In the genomic region with DNA sequence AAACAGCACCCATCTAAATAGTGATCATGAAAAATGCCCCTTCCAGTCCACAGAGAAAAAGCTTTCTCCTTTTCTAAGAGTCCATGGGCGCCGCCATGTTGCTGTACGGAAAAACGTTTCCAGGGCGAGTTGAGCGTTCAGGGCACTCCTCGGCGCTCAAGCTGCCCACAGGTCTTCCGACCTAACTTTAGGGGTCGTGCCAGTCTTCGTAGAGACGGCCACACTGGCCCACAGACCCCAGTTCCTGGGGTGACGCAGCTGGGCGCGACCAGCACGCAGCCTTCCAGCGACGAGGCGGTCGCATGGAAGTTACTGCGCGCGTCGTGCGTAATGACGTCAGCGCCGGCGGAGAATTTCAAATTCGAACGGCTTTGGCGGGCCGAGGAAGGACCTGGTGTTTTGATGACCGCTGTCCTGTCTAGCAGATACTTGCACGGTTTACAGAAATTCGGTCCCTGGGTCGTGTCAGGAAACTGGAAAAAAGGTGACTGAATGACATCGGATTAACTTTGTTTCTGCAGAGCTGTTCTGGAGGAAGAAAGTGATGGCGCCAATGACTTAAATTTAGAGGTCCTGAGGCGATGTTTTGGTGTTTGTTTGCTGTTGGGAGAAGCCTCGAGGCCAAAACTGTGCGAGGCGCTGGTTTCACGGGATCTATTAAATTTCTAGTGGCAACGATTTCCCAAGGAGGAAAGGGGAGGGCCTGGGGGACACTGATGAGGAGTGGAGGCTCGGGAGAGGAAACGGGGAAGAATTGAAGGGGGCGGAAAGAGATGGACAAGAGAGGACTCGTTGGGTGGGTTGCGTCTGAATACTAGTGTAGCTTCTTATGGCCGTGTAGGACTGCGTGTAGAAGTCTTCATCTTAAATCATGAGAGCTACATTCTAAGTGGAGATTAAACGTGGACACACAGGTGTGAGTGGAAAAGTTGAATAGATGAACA, we compare ENCODE assay signal across 8 cellular contexts. TPM values are rescaled to one million over a fixed set of nuclear protein-coding genes. Genes with fewer than 3 reads are reported as not detected.
DNase-seq lines count a peak whose midpoint lies in the region; ATAC-seq and TF ChIP-seq lines count a peak whose summit lies in the region.

A gene with protein sequence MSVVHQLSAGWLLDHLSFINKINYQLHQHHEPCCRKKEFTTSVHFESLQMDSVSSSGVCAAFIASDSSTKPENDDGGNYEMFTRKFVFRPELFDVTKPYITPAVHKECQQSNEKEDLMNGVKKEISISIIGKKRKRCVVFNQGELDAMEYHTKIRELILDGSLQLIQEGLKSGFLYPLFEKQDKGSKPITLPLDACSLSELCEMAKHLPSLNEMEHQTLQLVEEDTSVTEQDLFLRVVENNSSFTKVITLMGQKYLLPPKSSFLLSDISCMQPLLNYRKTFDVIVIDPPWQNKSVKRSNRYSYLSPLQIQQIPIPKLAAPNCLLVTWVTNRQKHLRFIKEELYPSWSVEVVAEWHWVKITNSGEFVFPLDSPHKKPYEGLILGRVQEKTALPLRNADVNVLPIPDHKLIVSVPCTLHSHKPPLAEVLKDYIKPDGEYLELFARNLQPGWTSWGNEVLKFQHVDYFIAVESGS (minus strand): TSS at position 306 of the 944 bp plus-strand sequence. CDS start 4,289 bp downstream, outside the sequence.
A gene (plus strand): TSS at position 358 of the 944 bp plus-strand sequence. CDS start 1,429 bp downstream, outside the sequence.

- no peaks in the 10 kb centered on the region for H3K9me3 Mint-ChIP-seq in CD4-positive, CD25-positive, alpha-beta regulatory T cell
- H3K9me3 Mint-ChIP-seq in activated CD8-positive, alpha-beta T cell treated with anti-CD3 and anti-CD28 coated beads for 36 hours = no peaks in the 10 kb centered on the region

- H3K36me3 ChIP-seq in CD4-positive, CD25-positive, alpha-beta regulatory T cell (ENCODE audit: control insufficient read depth, insufficient read depth, low read length) = no peaks in the 10 kb centered on the region
- peaks cover 10% of the 10 kb centered on the region for H3K36me3 ChIP-seq in lower lobe of right lung

- H3K4me3 ChIP-seq in CD4-positive, CD25-positive, alpha-beta regulatory T cell (ENCODE audit: low read depth, low read length) = peak within 1 kb of the TSS; percentile 98
- H3K4me3 ChIP-seq in lower lobe of right lung = peak within 1 kb of the TSS; percentile 68

- H3K27me3 ChIP-seq in CD4-positive, CD25-positive, alpha-beta regulatory T cell (ENCODE audit: control insufficient read depth, insufficient read depth, low read length) = no peaks in the 10 kb centered on the region
- no peaks in the 10 kb centered on the region for H3K27me3 ChIP-seq in lower lobe of right lung (ENCODE audit: low read depth)

- peak; percentile 75 to 78 for ATAC-seq in CD4-positive, CD25-positive, alpha-beta regulatory T cell (ENCODE audit: low read depth in 2 of 2)
- peak; percentile 73 for ATAC-seq in GM19351 (IDR thresholded peaks at IDR 0.05; ENCODE audit: unreplicated experiment)
- ATAC-seq in HG03520 (IDR thresholded peaks at IDR 0.05; ENCODE audit: unreplicated experiment) = peak; percentile 71
- ATAC-seq in activated CD8-positive, alpha-beta T cell treated with anti-CD3 and anti-CD28 coated beads for 36 hours = peak; percentile 90
- peak; percentile 92 to 97 for ATAC-seq in lower lobe of right lung

- H3K4me1 ChIP-seq in CD4-positive, CD25-positive, alpha-beta regulatory T cell (ENCODE audit: control insufficient read depth, insufficient read depth, low read length, poor library complexity, severe bottlenecking) = peaks cover 47% of the 10 kb centered on the region
- H3K4me1 ChIP-seq in lower lobe of right lung = peaks cover 15% of the 10 kb centered on the region

- H3K27ac Mint-ChIP-seq in CD4-positive, CD25-positive, alpha-beta regulatory T cell = peak within 1 kb of the TSS; percentile 98 to 100 (median 99)
- peak within 1 kb of the TSS; percentile 99 for H3K27ac Mint-ChIP-seq in activated CD8-positive, alpha-beta T cell treated with anti-CD3 and anti-CD28 coated beads for 36 hours

- TF ChIP-seq CTCF in activated CD8-positive, alpha-beta T cell treated with anti-CD3 and anti-CD28 coated beads for 36 hours (IDR thresholded peaks at IDR 0.05) = no peak
- no peak for TF ChIP-seq CTCF in lower lobe of right lung (IDR thresholded peaks at IDR 0.05)

- CTCF ChIA-PET in activated CD8-positive, alpha-beta T cell treated with anti-CD3 and anti-CD28 coated beads for 36 hours (lab: Charles Lee) = interaction anchor here (0.8 to 1.5 kb wide), 6 partner anchors 15 to 165 kb away, joined by 3 to 4 read pairs (median 3); no protein-coding TSS in a partner anchor

- H3K9me3 ChIP-seq in CD4-positive, CD25-positive, alpha-beta regulatory T cell (ENCODE audit: control insufficient read depth in 2 of 2, low read length in 2 of 2) = no peaks in the 10 kb centered on the region
- H3K9me3 ChIP-seq in lower lobe of right lung = no peaks in the 10 kb centered on the region

- peaks cover 40 to 75% (median 61%) of the 10 kb centered on the region in 4 donors for H3K4me1 Mint-ChIP-seq in CD4-positive, CD25-positive, alpha-beta regulatory T cell
- H3K4me1 Mint-ChIP-seq in activated CD8-positive, alpha-beta T cell treated with anti-CD3 and anti-CD28 coated beads for 36 hours (ENCODE audit: low read depth) = peaks cover 44% of the 10 kb centered on the region

- POLR2A ChIA-PET in activated CD8-positive, alpha-beta T cell treated with anti-CD3 and anti-CD28 coated beads for 36 hours (lab: Charles Lee) = interaction anchor here (0.7 to 4.7 kb wide), 10 partner anchors 12 to 126 kb away, joined by 3 to 23 read pairs (median 4); a partner anchor contains a TSS

- intact Hi-C loops in activated CD8-positive, alpha-beta T cell treated with anti-CD3 and anti-CD28 coated beads for 36 hours (cut with micrococcal nuclease) = loop anchor here (5.0 kb wide), 3 partner anchors 71 to 691 kb away; a partner anchor contains a TSS
- intact Hi-C loops in lower lobe of right lung (cut with DNase I) = no loop called here

- peak within 1 kb of the TSS; percentile 99 to 100 (median 99) for H3K4me3 Mint-ChIP-seq in CD4-positive, CD25-positive, alpha-beta regulatory T cell
- peak within 1 kb of the TSS; percentile 99 for H3K4me3 Mint-ChIP-seq in activated CD8-positive, alpha-beta T cell treated with anti-CD3 and anti-CD28 coated beads for 36 hours

- H3K36me3 Mint-ChIP-seq in CD4-positive, CD25-positive, alpha-beta regulatory T cell = peaks cover 18% of the 10 kb centered on the region
- peaks cover 58% of the 10 kb centered on the region for H3K36me3 Mint-ChIP-seq in activated CD8-positive, alpha-beta T cell treated with anti-CD3 and anti-CD28 coated beads for 36 hours (ENCODE audit: low read depth)

- H3K27me3 Mint-ChIP-seq in CD4-positive, CD25-positive, alpha-beta regulatory T cell = no peaks in the 10 kb centered on the region
- no peaks in the 10 kb centered on the region for H3K27me3 Mint-ChIP-seq in activated CD8-positive, alpha-beta T cell treated with anti-CD3 and anti-CD28 coated beads for 36 hours

- peak within 1 kb of the TSS; percentile 98 for H3K27ac ChIP-seq in CD4-positive, CD25-positive, alpha-beta regulatory T cell (ENCODE audit: insufficient read depth, low read length, poor library complexity, severe bottlenecking)
- H3K27ac ChIP-seq in lower lobe of right lung = peak within 1 kb of the TSS; percentile 98

- DNase-seq in CD4-positive, CD25-positive, alpha-beta regulatory T cell = peak; percentile 78 to 94 (median 89)
- DNase-seq in NCI-H82 treated with DMSO at 0.1 percent for 48 hours (lab: John Stamatoyannopoulos, UW; ENCODE audit: unreplicated experiment) (peak; percentile 66), ecto neural progenitor cell (ENCODE audit: low spot score) (peak; percentile 94), lower lobe of right lung (peak; percentile 88)
- DNase-seq in activated CD8-positive, alpha-beta T cell treated with anti-CD3 and anti-CD28 coated beads for 36 hours = peak; percentile 90
- DNase-seq in stimulated activated CD4-positive, alpha-beta T cell treated with anti-CD3 and anti-CD28 coated beads, TNF-alpha, amount 100 ng/mL, for 1 hour (ENCODE audit: low read depth in 3 of 3, low spot score in 1 of 3) = peak; percentile 45 to 71 (median 65)

RNA-seq across cellular contexts. Expression of the first gene that starts in this region (rescaled TPM):
- total RNA-seq in CD4-positive, CD25-positive, alpha-beta regulatory T cell = 23.3 TPM
- 10 to 100 TPM; 15.1 to 20.8 (median 18.0) TPM for polyA plus RNA-seq in CD4-positive, CD25-positive, alpha-beta regulatory T cell
- 10 to 100 TPM; 18.9 to 20.5 TPM for total RNA-seq in activated CD8-positive, alpha-beta T cell treated with anti-CD3 and anti-CD28 coated beads for 36 hours
- total RNA-seq in lower lobe of right lung = 11.5 TPM

RNA-seq across cellular contexts. Expression of the second gene that starts in this region (rescaled TPM):
- total RNA-seq in CD4-positive, CD25-positive, alpha-beta regulatory T cell = 20.3 TPM
- polyA plus RNA-seq in CD4-positive, CD25-positive, alpha-beta regulatory T cell = 10 to 100 TPM in 3 of 4 donors, 1 to 10 TPM in 1; 9.5 to 18.7 (median 11.1) TPM
- 10 to 100 TPM; 81.3 to 82.2 TPM for total RNA-seq in activated CD8-positive, alpha-beta T cell treated with anti-CD3 and anti-CD28 coated beads for 36 hours
- total RNA-seq in lower lobe of right lung = 1.1 TPM

Comparison
In these comparisons a context has a peak if more than half of its experiments do, and no peak if none do; other contexts are left out.
1. Peak in every context shown above with its lines: DNase-seq, ATAC-seq, H3K4me3 ChIP-seq and H3K27ac ChIP-seq.
2. RNA of the second gene that starts in this region (total RNA-seq): 81.3 to 82.2 TPM in activated CD8-positive, alpha-beta T cell treated with anti-CD3 and anti-CD28 coated beads for 36 hours and 20.3 TPM in CD4-positive, CD25-positive, alpha-beta regulatory T cell (single experiment); 1.1 TPM in lower lobe of right lung (single experiment); every median in the first group is over 10 times any median in the second.